ENCODE assay signal across 1 cellular context in genomic region chrX:40085086-40085551, GRCh38.
TF ChIP-seq lines count a peak whose summit lies in the region.

No MANE protein-coding gene starts in this region.

TF ChIP-seq in SK-N-SH, 30 proteins besides CTCF, POLR2A, EP300 and RAD21:
- TF ChIP-seq REST (IDR thresholded peaks at IDR 0.05; ENCODE audit: low read depth, low read length) (no peak), EZH2phosphoT487 (IDR thresholded peaks at IDR 0.05; ENCODE audit: borderline replicate concordance, low read depth) (no peak), FOXJ3 (CRISPR knock-in tag; IDR thresholded peaks at IDR 0.05) (no peak), RFX5 (IDR thresholded peaks at IDR 0.05; ENCODE audit: low read length) (no peak), POLR2AphosphoS5 (IDR thresholded peaks at IDR 0.05; ENCODE audit: low read depth, low read length) (no peak), GABPA (IDR thresholded peaks at IDR 0.05; ENCODE audit: low read depth) (no peak), RXRA (IDR thresholded peaks at IDR 0.05; ENCODE audit: borderline replicate concordance, low read depth) (no peak)
